Comparison of ENCODE assay signal across 1 cellular context in genomic region chr6:3244832-3245161, GRCh38. TPM values are rescaled to one million over a fixed set of nuclear protein-coding genes. Genes with fewer than 3 reads are reported as not detected.
"Had no signal": no experiment of that assay in that cellular context is flagged by ENCODE, and none has a peak within 500 bp of the region (broad histone marks: within the 10 kb centered on the region; RNA-seq: fewer than 3 reads in every experiment).

No MANE protein-coding gene starts in this region.

RNA-seq across cellular contexts. Expression of gene TUBB2B, which starts 17.3 kb away (rescaled TPM):
- polyA plus RNA-seq: keratinocyte had no signal
